ENCODE assay signal across 7 cellular contexts in the genomic region with DNA sequence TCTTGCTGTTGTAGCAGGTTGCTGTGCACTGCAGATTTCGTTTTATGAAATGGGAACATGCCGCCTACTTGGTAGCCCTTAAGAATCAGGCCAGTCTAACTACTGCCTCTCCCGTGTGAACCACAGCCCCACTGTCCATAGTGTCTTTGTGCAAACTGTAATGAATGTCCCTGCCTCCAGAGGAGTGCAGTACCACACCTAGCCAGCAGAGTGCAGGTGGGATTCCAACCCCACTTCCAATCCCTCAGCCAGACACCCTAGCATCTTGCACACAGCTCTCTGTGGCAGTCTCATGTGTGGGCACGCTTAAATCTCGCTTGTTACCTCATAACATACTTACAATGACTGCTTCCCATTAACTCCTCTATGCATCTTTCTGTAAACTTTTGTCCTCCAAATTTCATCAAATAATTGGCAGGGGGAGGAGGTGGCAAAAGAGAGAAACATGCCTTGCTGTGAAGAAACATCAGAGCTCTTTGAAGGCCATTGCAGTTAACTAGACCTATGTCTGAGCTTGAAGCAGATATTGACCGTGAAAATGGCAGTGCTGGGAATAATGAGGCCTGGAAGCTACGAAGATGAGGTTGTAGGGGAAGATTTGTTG. TPM values are rescaled to one million over a fixed set of nuclear protein-coding genes. Genes with fewer than 3 reads are reported as not detected.
A peak's percentile ranks its signal among the peaks of the same experiment; 100 is the strongest.
DNase-seq lines count a peak whose midpoint lies in the region; ATAC-seq and TF ChIP-seq lines count a peak whose summit lies in the region.

No MANE protein-coding gene starts in this region.

- H3K27ac ChIP-seq in SU-DHL-6 (ENCODE audit: low read depth, low read length): no peak overlapping the region
- no peak overlapping the region for H3K27ac ChIP-seq in brain microvascular endothelial cell

- H3K9me3 Mint-ChIP-seq in neural crest cell: no peaks in the 10 kb centered on the region

- H3K79me2 ChIP-seq in SU-DHL-6 (ENCODE audit: insufficient read depth, low read length): no peaks in the 10 kb centered on the region

- no peaks in the 10 kb centered on the region for H3K36me3 ChIP-seq in SU-DHL-6 (ENCODE audit: low read length)
- H3K36me3 ChIP-seq in brain microvascular endothelial cell (replicated peaks): no peaks in the 10 kb centered on the region

- in situ Hi-C loops in brain microvascular endothelial cell (cut with HindIII; ENCODE audit: low pct_ligation_motif_present, low sequenced_read_pairs): no loop called here

- peak; percentile 45 for TF ChIP-seq CTCF in SU-DHL-6 (IDR thresholded peaks at IDR 0.05; ENCODE audit: insufficient read depth, low read length, poor library complexity, severe bottlenecking)
- peak; percentile 80 for TF ChIP-seq CTCF in brain microvascular endothelial cell (IDR thresholded peaks at IDR 0.05; ENCODE audit: low read depth, low read length, missing control alignments)
- TF ChIP-seq CTCF in neural crest cell (conservative IDR thresholded peaks at IDR 0.05): peak; percentile 62

- H3K4me1 Mint-ChIP-seq in neural crest cell: peaks cover 13% of the 10 kb centered on the region

- H4K20me1 ChIP-seq in SU-DHL-6 (ENCODE audit: low read depth, low read length): no peaks in the 10 kb centered on the region

- no peak overlapping the region for H2AFZ ChIP-seq in SU-DHL-6 (ENCODE audit: low read depth, low read length, severe bottlenecking)

- ATAC-seq in GM18499 (IDR thresholded peaks at IDR 0.05; ENCODE audit: insufficient read depth, unreplicated experiment) (peak; percentile 81), HG02852 (IDR thresholded peaks at IDR 0.05; ENCODE audit: unreplicated experiment) (peak; percentile 85), GM21737 (IDR thresholded peaks at IDR 0.05; ENCODE audit: unreplicated experiment) (no peak), GM19395 (IDR thresholded peaks at IDR 0.05; ENCODE audit: unreplicated experiment) (no peak)

- H3K4me3 ChIP-seq in SU-DHL-6 (ENCODE audit: insufficient read depth, low read length, poor library complexity, severe bottlenecking) (no peak overlapping the region), brain microvascular endothelial cell (ENCODE audit: low read depth, low read length) (no peak overlapping the region)

- H3K27ac Mint-ChIP-seq in neural crest cell (ENCODE audit: unreplicated experiment): no peak overlapping the region

- H3F3A ChIP-seq in SU-DHL-6 (ENCODE audit: insufficient read depth): no peaks in the 10 kb centered on the region

- H3K4me2 ChIP-seq in SU-DHL-6 (ENCODE audit: low read depth, low read length, poor library complexity, severe bottlenecking): no peak overlapping the region

- H3K27me3 Mint-ChIP-seq in neural crest cell (ENCODE audit: low read depth): no peaks in the 10 kb centered on the region

- H3K4me3 Mint-ChIP-seq in neural crest cell: no peak overlapping the region

- H3K9me3 ChIP-seq in SU-DHL-6 (ENCODE audit: insufficient read depth, low read length): no peaks in the 10 kb centered on the region

- H3K9ac ChIP-seq in SU-DHL-6 (ENCODE audit: low read length): no peak overlapping the region

- H3K9me2 ChIP-seq in SU-DHL-6 (replicated peaks; ENCODE audit: insufficient read depth, low read length): no peaks in the 10 kb centered on the region

- DNase-seq in brain microvascular endothelial cell (no peak), neural crest cell (ENCODE audit: low read depth, low spot score) (no peak)

- no peaks in the 10 kb centered on the region for H3K36me3 Mint-ChIP-seq in neural crest cell (ENCODE audit: low read depth)

- H3K27me3 ChIP-seq in SU-DHL-6 (ENCODE audit: low read length) (no peaks in the 10 kb centered on the region), brain microvascular endothelial cell (replicated peaks) (no peaks in the 10 kb centered on the region)

RNA-seq across cellular contexts. Expression of a gene that starts 47.2 kb away (rescaled TPM):
- total RNA-seq in neural crest cell: 0.26 TPM in 1 of 2 replicates, not detected in the other

RNA-seq across cellular contexts. Expression of a gene that starts 47.4 kb away (rescaled TPM):
- total RNA-seq in neural crest cell: 26.4 and 28.5 TPM in 2 replicates

Comparison
In these comparisons a context has a peak if more than half of its experiments do, and no peak if none do; other contexts are left out.
1. ATAC-seq: peak in GM18499 (single experiment) and HG02852 (single experiment); none in GM21737 (single experiment) and GM19395 (single experiment).
2. Peak in every context shown above with its lines, with median percentiles within 50 percentile points of each other: CTCF ChIP-seq.